8 cellular contexts compared by ENCODE assay signal in the genomic region with DNA sequence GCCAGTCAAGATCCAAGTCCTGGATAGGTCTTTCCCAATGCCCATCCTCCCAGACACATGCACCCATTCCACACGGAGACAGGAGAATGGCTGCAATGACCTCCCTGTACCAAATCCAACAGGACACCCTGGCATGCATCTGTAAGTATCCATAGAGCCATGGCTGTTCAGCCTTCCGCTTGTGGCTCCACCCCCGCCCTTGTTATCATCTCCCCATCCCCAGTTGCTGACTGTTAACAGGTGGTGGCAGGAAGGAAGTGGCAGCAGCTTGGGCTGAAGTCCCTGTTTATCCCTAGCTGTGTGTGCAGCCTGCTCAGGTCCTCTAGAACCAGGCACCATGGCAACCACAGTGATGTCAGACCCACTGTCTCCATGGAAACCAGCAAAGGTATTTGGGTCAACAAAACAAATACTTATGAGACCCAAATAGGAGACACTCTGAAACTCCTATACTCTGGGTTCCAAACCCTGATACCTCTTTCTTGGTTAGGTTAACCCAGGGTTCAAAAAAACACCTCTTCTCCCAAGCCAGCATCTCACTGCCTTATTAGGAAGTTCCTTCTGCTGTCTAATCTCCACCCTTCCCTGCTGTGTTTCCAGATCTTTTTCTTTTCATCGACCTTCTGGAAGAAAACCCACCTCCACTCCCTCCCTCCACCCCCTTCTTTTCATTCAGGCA. TPM values are rescaled to one million over a fixed set of nuclear protein-coding genes. Genes with fewer than 3 reads are reported as not detected.
DNase-seq lines count a peak whose midpoint lies in the region; ATAC-seq and TF ChIP-seq lines count a peak whose summit lies in the region.

No MANE protein-coding gene starts in this region.

- no peaks in the 10 kb centered on the region for H3K9me3 ChIP-seq in muscle layer of duodenum (ENCODE audit: control insufficient read depth in 1 of 2, low read length in 2 of 2)

- peak overlapping the region; percentile 71 for H3K4me3 ChIP-seq in GM06990 (replicated peaks; ENCODE audit: low read depth, low read length)
- peak overlapping the region; percentile 78 to 96 for H3K4me3 ChIP-seq in muscle layer of duodenum (ENCODE audit: low read depth in 1 of 2, low read length in 2 of 2)

- CTCF ChIA-PET in activated CD8-positive, alpha-beta memory T cell treated with anti-CD3 and anti-CD28 coated beads, Interleukin-2, amount 10 ng/mL, durations not matched to agents 7 days and 5 days (lab: Charles Lee): interaction anchor here (0.7 to 5.6 kb wide), 22 partner anchors 9 to 347 kb away, joined by 3 to 46 read pairs (median 4); a partner anchor contains a TSS

- H3K4me1 ChIP-seq in muscle layer of duodenum (ENCODE audit: control insufficient read depth in 1 of 2, insufficient read depth in 2 of 2, low read length in 2 of 2): peaks cover 25 to 61% of the 10 kb centered on the region in 2 donors

- ATAC-seq in HG02798 (IDR thresholded peaks at IDR 0.05; ENCODE audit: poor library complexity, unreplicated experiment) (peak; percentile 36), HG03571 (IDR thresholded peaks at IDR 0.05; ENCODE audit: unreplicated experiment) (no peak)
- peak; percentile 89 for ATAC-seq in activated CD8-positive, alpha-beta memory T cell treated with anti-CD3 and anti-CD28 coated beads, Interleukin-2, amount 10 ng/mL, durations not matched to agents 7 days and 5 days

- peaks cover 21% of the 10 kb centered on the region for H3K36me3 ChIP-seq in GM06990 (ENCODE audit: control insufficient read depth, insufficient read depth, low read length)
- peaks cover 12 to 30% of the 10 kb centered on the region in 2 donors for H3K36me3 ChIP-seq in muscle layer of duodenum (ENCODE audit: control insufficient read depth in 1 of 2, insufficient read depth in 2 of 2, low read length in 2 of 2)

- H3K36me3 Mint-ChIP-seq in activated CD8-positive, alpha-beta memory T cell treated with anti-CD3 and anti-CD28 coated beads, Interleukin-2, amount 10 ng/mL, durations not matched to agents 7 days and 5 days: peaks cover 17% of the 10 kb centered on the region
- H3K36me3 Mint-ChIP-seq in endothelial cell (ENCODE audit: low read depth, unreplicated experiment): peaks cover 21% of the 10 kb centered on the region

- peak; percentile 58 for DNase-seq in GM06990 (ENCODE audit: extremely low read depth, insufficient read length)
- DNase-seq in NCI-H524 treated with DMSO at 0.1 percent for 48 hours (lab: John Stamatoyannopoulos, UW): peak; percentile 44
- peak; percentile 97 for DNase-seq in activated CD8-positive, alpha-beta memory T cell treated with anti-CD3 and anti-CD28 coated beads, Interleukin-2, amount 10 ng/mL, durations not matched to agents 7 days and 5 days
- peak; percentile 77 for DNase-seq in endothelial cell (ENCODE audit: low spot score)
- peak; percentile 53 to 79 for DNase-seq in stimulated activated CD8-positive, alpha-beta memory T cell treated with anti-CD3 and anti-CD28 coated beads, Interleukin-7, amount 100 ng/mL, for 48 hours (ENCODE audit: extremely low read depth in 1 of 2, low read depth in 1 of 2)

- H3K27ac ChIP-seq in muscle layer of duodenum (ENCODE audit: low read length): peak overlapping the region; percentile 83

- TF ChIP-seq CTCF in GM06990 (IDR thresholded peaks at IDR 0.05; ENCODE audit: insufficient read depth, low read length, poor library complexity, severe bottlenecking) (no peak), endothelial cell (IDR thresholded peaks at IDR 0.05; ENCODE audit: unreplicated experiment) (no peak)

- no peaks in the 10 kb centered on the region for H3K9me3 Mint-ChIP-seq in activated CD8-positive, alpha-beta memory T cell treated with anti-CD3 and anti-CD28 coated beads, Interleukin-2, amount 10 ng/mL, durations not matched to agents 7 days and 5 days (ENCODE audit: low read depth)
- H3K9me3 Mint-ChIP-seq in endothelial cell (ENCODE audit: unreplicated experiment): no peaks in the 10 kb centered on the region

- peaks cover 77% of the 10 kb centered on the region for H3K4me1 Mint-ChIP-seq in activated CD8-positive, alpha-beta memory T cell treated with anti-CD3 and anti-CD28 coated beads, Interleukin-2, amount 10 ng/mL, durations not matched to agents 7 days and 5 days
- H3K4me1 Mint-ChIP-seq in endothelial cell (ENCODE audit: unreplicated experiment): peaks cover 52% of the 10 kb centered on the region

- H3K27me3 ChIP-seq in GM06990 (replicated peaks; ENCODE audit: control insufficient read depth, insufficient read depth, low read length) (no peaks in the 10 kb centered on the region), muscle layer of duodenum (ENCODE audit: low read depth, low read length) (no peaks in the 10 kb centered on the region)

- peak overlapping the region; percentile 98 for H3K27ac Mint-ChIP-seq in activated CD8-positive, alpha-beta memory T cell treated with anti-CD3 and anti-CD28 coated beads, Interleukin-2, amount 10 ng/mL, durations not matched to agents 7 days and 5 days
- H3K27ac Mint-ChIP-seq in endothelial cell (ENCODE audit: unreplicated experiment): peak overlapping the region; percentile 100

- peak overlapping the region; percentile 95 for H3K4me3 Mint-ChIP-seq in activated CD8-positive, alpha-beta memory T cell treated with anti-CD3 and anti-CD28 coated beads, Interleukin-2, amount 10 ng/mL, durations not matched to agents 7 days and 5 days
- peak overlapping the region; percentile 98 for H3K4me3 Mint-ChIP-seq in endothelial cell (ENCODE audit: unreplicated experiment)

- no peaks in the 10 kb centered on the region for H3K27me3 Mint-ChIP-seq in activated CD8-positive, alpha-beta memory T cell treated with anti-CD3 and anti-CD28 coated beads, Interleukin-2, amount 10 ng/mL, durations not matched to agents 7 days and 5 days
- peaks cover 35% of the 10 kb centered on the region for H3K27me3 Mint-ChIP-seq in endothelial cell (ENCODE audit: unreplicated experiment)

RNA-seq across cellular contexts. Expression of a gene that starts 0.7 kb away (rescaled TPM):
- total RNA-seq in activated CD8-positive, alpha-beta memory T cell treated with anti-CD3 and anti-CD28 coated beads, Interleukin-2, amount 10 ng/mL, durations not matched to agents 7 days and 5 days: 10 to 100 TPM; 52.6 to 61.5 TPM
- 82.1 TPM for total RNA-seq in endothelial cell (ENCODE audit: unreplicated experiment)

RNA-seq across cellular contexts. Expression of a gene that starts 6.4 kb away (rescaled TPM):
- 10 to 100 TPM; 44.0 to 47.9 TPM for total RNA-seq in activated CD8-positive, alpha-beta memory T cell treated with anti-CD3 and anti-CD28 coated beads, Interleukin-2, amount 10 ng/mL, durations not matched to agents 7 days and 5 days
- 49.8 TPM for total RNA-seq in endothelial cell (ENCODE audit: unreplicated experiment)

RNA-seq across cellular contexts. Expression of a gene that starts 15.4 kb away (rescaled TPM):
- 10 to 100 TPM; 48.0 to 57.4 TPM for total RNA-seq in activated CD8-positive, alpha-beta memory T cell treated with anti-CD3 and anti-CD28 coated beads, Interleukin-2, amount 10 ng/mL, durations not matched to agents 7 days and 5 days
- total RNA-seq in endothelial cell (ENCODE audit: unreplicated experiment): 915 TPM

RNA-seq across cellular contexts. Expression of a gene that starts 18.7 kb away (rescaled TPM):
- total RNA-seq in activated CD8-positive, alpha-beta memory T cell treated with anti-CD3 and anti-CD28 coated beads, Interleukin-2, amount 10 ng/mL, durations not matched to agents 7 days and 5 days: 10 to 100 TPM; 43.6 to 46.8 TPM
- 26.7 TPM for total RNA-seq in endothelial cell (ENCODE audit: unreplicated experiment)

RNA-seq across cellular contexts. Expression of a gene that starts 19.3 kb away (rescaled TPM):
- total RNA-seq in activated CD8-positive, alpha-beta memory T cell treated with anti-CD3 and anti-CD28 coated beads, Interleukin-2, amount 10 ng/mL, durations not matched to agents 7 days and 5 days: 100 to 1,000 TPM; 149 to 155 TPM
- 48.3 TPM for total RNA-seq in endothelial cell (ENCODE audit: unreplicated experiment)

Comparison
In these comparisons a context has a peak if more than half of its experiments do, and no peak if none do; other contexts are left out.
1. DNase-seq: peak in every context shown above with its lines; median percentile 97 in activated CD8-positive, alpha-beta memory T cell treated with anti-CD3 and anti-CD28 coated beads, Interleukin-2, amount 10 ng/mL, durations not matched to agents 7 days and 5 days; 77 in endothelial cell; 66 in stimulated activated CD8-positive, alpha-beta memory T cell treated with anti-CD3 and anti-CD28 coated beads, Interleukin-7, amount 100 ng/mL, for 48 hours; 58 in GM06990; 44 in NCI-H524 treated with DMSO at 0.1 percent for 48 hours.
2. RNA of a gene that starts 15.4 kb away (total RNA-seq): 915 TPM in endothelial cell (single experiment); 48.0 to 57.4 TPM in activated CD8-positive, alpha-beta memory T cell treated with anti-CD3 and anti-CD28 coated beads, Interleukin-2, amount 10 ng/mL, durations not matched to agents 7 days and 5 days; every median in the first group is over 10 times any median in the second.